Comparison of ENCODE assay signal across 6 cellular contexts in the genomic region with DNA sequence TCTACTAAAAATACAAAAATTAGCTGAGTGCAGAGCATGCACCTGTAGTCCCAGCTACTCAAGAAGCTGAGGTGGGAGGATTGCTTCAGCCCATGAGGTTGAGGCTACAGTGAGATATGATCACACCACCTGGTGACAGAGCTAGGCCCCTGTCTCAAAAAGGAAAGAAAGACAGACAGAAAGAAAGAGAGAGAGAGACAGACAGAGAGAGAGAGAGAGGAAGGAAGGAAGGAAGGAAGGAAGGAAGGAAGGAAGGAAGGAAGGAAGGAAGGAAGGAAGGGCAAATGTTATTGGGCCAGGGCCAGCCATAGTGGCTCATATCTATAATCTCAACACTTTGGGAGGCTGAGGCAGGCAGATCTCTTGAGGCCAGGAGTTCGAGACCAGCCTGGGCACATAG.
DNase-seq lines count a peak whose midpoint lies in the region; ATAC-seq, FAIRE-seq and TF ChIP-seq lines count a peak whose summit lies in the region.
"Not testable (repeated sequence)": the region's sequence is repeated elsewhere in the genome, so short reads cannot be mapped to it uniquely, and the experiment has no call there.

No MANE protein-coding gene starts in this region.

- not testable (repeated sequence) for TF ChIP-seq EP300 in K562 (IDR thresholded peaks at IDR 0.05; ENCODE audit: low read length); H1 (IDR thresholded peaks at IDR 0.05; ENCODE audit: borderline replicate concordance in 1 of 2, low read depth in 2 of 2, low read length in 2 of 2)

- H2AK5ac ChIP-seq in H1 (ENCODE audit: low read depth, low read length): not testable (repeated sequence)

- not testable (repeated sequence) for H4K5ac ChIP-seq in H1 (ENCODE audit: insufficient read length, low read depth, low read length)

- not testable (repeated sequence) for H3K27me3 Mint-ChIP-seq in GM23338 (ENCODE audit: insufficient read depth, low read depth, poor library complexity); WTC11 (ENCODE audit: low read depth); activated T-helper 17 cell treated with anti-CD3 and anti-CD28 coated beads, Interleukin-2, amount 50 U/mL, for 72 hours

- not testable (repeated sequence) for H3K79me1 ChIP-seq in H1 (ENCODE audit: low read depth, low read length)

- H4K20me1 ChIP-seq in GM23338 (replicated peaks; ENCODE audit: insufficient read depth); K562 (replicated peaks; ENCODE audit: control insufficient read depth, insufficient read depth, low read length); H1 (replicated peaks in 1 of 2; ENCODE audit: control insufficient read depth in 1 of 2, insufficient read depth in 2 of 2, low read length in 2 of 2): not testable (repeated sequence)

- not testable (repeated sequence) for H3K9me2 ChIP-seq in GM23338 (ENCODE audit: insufficient read depth)

- not testable (repeated sequence) for H3K9ac ChIP-seq in SK-N-MC (ENCODE audit: insufficient read length); K562 (ENCODE audit: insufficient read depth in 1 of 2, low read depth in 2 of 2, low read length in 2 of 2); H1 (replicated peaks in 1 of 4; ENCODE audit: extremely low read depth in 1 of 4, low read depth in 3 of 4, low read length in 3 of 4)

- 0 out of 2 replicates have a peak overlapping the region, but pooled peaks have one; percentile 56 for H2AFZ ChIP-seq in GM23338
- H2AFZ ChIP-seq in K562 (ENCODE audit: low read depth, low read length): peak overlapping the region; percentile 41; the same call in 1 of the 2 replicates
- not testable (repeated sequence) for H2AFZ ChIP-seq in H1 (ENCODE audit: low read length)

- CTCF ChIA-PET in WTC11 (lab: Charles Lee); K562 (lab: Yijun Ruan, JAX; ENCODE audit: low intra/inter-chr PET ratio): not testable (repeated sequence)
- CTCF ChIA-PET in H1 (lab: Charles Lee; ENCODE audit: partially characterized antibody): interaction anchor here (0.6 kb wide), 1 partner anchor 244 kb away, joined by 3 read pairs; no protein-coding TSS in a partner anchor

- not testable (repeated sequence) for H3K27me3 ChIP-seq in GM23338 (ENCODE audit: insufficient read depth); K562 (ENCODE audit: control insufficient read depth in 2 of 2, insufficient read depth in 2 of 2, low read length in 2 of 2); H1 (replicated peaks in 1 of 4; ENCODE audit: control insufficient read depth in 3 of 4, extremely low read depth in 1 of 4, insufficient read depth in 3 of 4, low read length in 3 of 4)

- H3K36me3 Mint-ChIP-seq in GM23338 (ENCODE audit: low read depth); WTC11; activated T-helper 17 cell treated with anti-CD3 and anti-CD28 coated beads, Interleukin-2, amount 50 U/mL, for 72 hours (ENCODE audit: low read depth): not testable (repeated sequence)

- H4K91ac ChIP-seq in H1 (replicated peaks; ENCODE audit: insufficient read length, low read length): not testable (repeated sequence)

- H3K36me3 ChIP-seq in GM23338 (ENCODE audit: insufficient read depth); SK-N-MC (ENCODE audit: insufficient read depth, low read length); K562 (ENCODE audit: control insufficient read depth, insufficient read depth, low read length); H1 (ENCODE audit: control insufficient read depth in 2 of 4, insufficient read depth in 4 of 4, low read length in 3 of 4): not testable (repeated sequence)

- H3K4me1 Mint-ChIP-seq in GM23338: peaks cover 12% of the 10 kb centered on the region
- H3K4me1 Mint-ChIP-seq in WTC11; activated T-helper 17 cell treated with anti-CD3 and anti-CD28 coated beads, Interleukin-2, amount 50 U/mL, for 72 hours: not testable (repeated sequence)

- not testable (repeated sequence) for ATAC-seq in GM23338; WTC11; activated T-helper 17 cell treated with anti-CD3 and anti-CD28 coated beads, Interleukin-2, amount 50 U/mL, for 72 hours (replicated peaks); K562

- not testable (repeated sequence) for H3K4ac ChIP-seq in H1 (replicated peaks; ENCODE audit: insufficient read length, low read depth, low read length)

- TF ChIP-seq CTCF in GM23338 (conservative IDR thresholded peaks at IDR 0.05; ENCODE audit: low read depth in 2 of 2); WTC11 (IDR thresholded peaks at IDR 0.05); K562 (IDR thresholded peaks at IDR 0.05 in 2 of 3, conservative IDR thresholded peaks at IDR 0.05 in 1 of 3; ENCODE audit: insufficient read depth in 2 of 3, low read depth in 1 of 3, low read length in 3 of 3); H1 (IDR thresholded peaks at IDR 0.05; ENCODE audit: control extremely low read depth in 1 of 3, insufficient read depth in 1 of 3, low read depth in 1 of 3, low read length in 3 of 3): not testable (repeated sequence)

- not testable (repeated sequence) for H3K9me1 ChIP-seq in K562 (ENCODE audit: control insufficient read depth, insufficient read depth, low read length)

- not testable (repeated sequence) for H3K4me3 ChIP-seq in GM23338; SK-N-MC; K562; H1 (ENCODE audit: extremely low read depth in 1 of 4, insufficient read depth in 2 of 4, low read depth in 3 of 4, low read length in 4 of 4)

- H3K9me3 ChIP-seq in SK-N-MC (ENCODE audit: low read depth, low read length); K562 (replicated peaks; ENCODE audit: control insufficient read depth, insufficient read depth, low read depth, low read length); H1 (ENCODE audit: insufficient read depth in 2 of 2, low read depth in 1 of 2, low read length in 1 of 2): not testable (repeated sequence)

- H3K4me3 Mint-ChIP-seq in GM23338; WTC11; activated T-helper 17 cell treated with anti-CD3 and anti-CD28 coated beads, Interleukin-2, amount 50 U/mL, for 72 hours: not testable (repeated sequence)

- peak in 1 of 2 experiments; percentile 28; a peak in 2 of 4 replicates for TF ChIP-seq RAD21 in K562 (CRISPR knock-in tag; conservative IDR thresholded peaks at IDR 0.05 in 1 of 2, IDR thresholded peaks at IDR 0.05 in 1 of 2)
- TF ChIP-seq RAD21 in H1 (IDR thresholded peaks at IDR 0.05 in 1 of 2, conservative IDR thresholded peaks at IDR 0.05 in 1 of 2; ENCODE audit: low read depth in 2 of 2, low read length in 2 of 2): not testable (repeated sequence)

- H3K4me2 ChIP-seq in GM23338; K562 (ENCODE audit: insufficient read depth, low read length); H1 (ENCODE audit: insufficient read depth in 1 of 2, low read depth in 2 of 2, low read length in 2 of 2): not testable (repeated sequence)

- not testable (repeated sequence) for H2BK120ac ChIP-seq in H1 (replicated peaks; ENCODE audit: low read depth, low read length)

- not testable (repeated sequence) for H3K23me2 ChIP-seq in H1 (ENCODE audit: low read depth, low read length)

- not testable (repeated sequence) for H3K79me2 ChIP-seq in GM23338 (replicated peaks; ENCODE audit: insufficient read depth); K562 (ENCODE audit: control insufficient read depth, insufficient read depth, low read length); H1 (ENCODE audit: control insufficient read depth in 1 of 2, insufficient read depth in 2 of 2, low read length in 2 of 2)

- BruUV-seq in K562 (replicated peaks; lab: Mats Ljungman, UMichigan): not testable (repeated sequence)

- not testable (repeated sequence) for FAIRE-seq in K562 (lab: Jason Lieb, UNC); H1 (lab: Jason Lieb, UNC)

- H2BK12ac ChIP-seq in H1 (ENCODE audit: low read depth, low read length): not testable (repeated sequence)

- not testable (repeated sequence) for H3K14ac ChIP-seq in H1 (ENCODE audit: insufficient read length)

- H3K27ac ChIP-seq in GM23338 (ENCODE audit: low read depth); K562 (ENCODE audit: extremely low read depth, low read depth, low read length); H1 (ENCODE audit: low read depth, low read length): not testable (repeated sequence)
- H3K27ac ChIP-seq in SK-N-MC: peak overlapping the region; percentile 100

- 38% methylated on average over 1 of the region's 1 CpG for WGBS in K562 (ENCODE audit: insufficient coverage, low coverage, missing lambda C conversion rate)
- 88% methylated on average over 1 of the region's 1 CpG; no CpG with 5 or more reads in 1 of the 2 experiments for WGBS in H1 (ENCODE audit: extremely low coverage in 1 of 2, insufficient coverage in 1 of 2, insufficient read length in 1 of 2, insufficient replicate concordance in 2 of 2, low coverage in 1 of 2, low lambda C conversion rate in 2 of 2, missing lambda C conversion rate in 1 of 2), 2 experiments

- in situ Hi-C loops in K562 (cut with MboI): not testable (repeated sequence)

- TF ChIP-seq POLR2A in K562 (conservative IDR thresholded peaks at IDR 0.05); H1 (IDR thresholded peaks at IDR 0.05; ENCODE audit: control extremely low read depth in 1 of 2, low read depth in 2 of 2, low read length in 2 of 2): not testable (repeated sequence)

- not testable (repeated sequence) for H2BK15ac ChIP-seq in H1 (ENCODE audit: low read length)

- H3K23ac ChIP-seq in H1 (ENCODE audit: insufficient read length): not testable (repeated sequence)

- H3K18ac ChIP-seq in H1 (ENCODE audit: extremely low read depth, low read length): not testable (repeated sequence)

- not testable (repeated sequence) for H3K4me1 ChIP-seq in GM23338 (ENCODE audit: insufficient read depth); H1 (replicated peaks in 1 of 4; ENCODE audit: control insufficient read depth in 3 of 4, insufficient read depth in 4 of 4, low read length in 3 of 4)
- peaks cover 8 to 20% of the 10 kb centered on the region in 2 experiments for H3K4me1 ChIP-seq in K562 (replicated peaks in 1 of 2; ENCODE audit: control insufficient read depth in 2 of 2, insufficient read depth in 2 of 2, low read length in 2 of 2)

- H3F3A ChIP-seq in GM23338 (replicated peaks; ENCODE audit: low read depth): not testable (repeated sequence)

- H4K8ac ChIP-seq in H1 (ENCODE audit: extremely low read depth, insufficient read depth, low read length): not testable (repeated sequence)

- DNase-seq in GM23338 (ENCODE audit: low spot score); WTC11 (ENCODE audit: low spot score); K562 (ENCODE audit: extremely low read depth in 1 of 4, low spot score in 3 of 4); H1 (ENCODE audit: low read depth in 1 of 2, low spot score in 2 of 2): not testable (repeated sequence)
- peak; percentile 83 for DNase-seq in SK-N-MC (ENCODE audit: low read depth, low spot score)

- H3K9me3 Mint-ChIP-seq in GM23338; WTC11; activated T-helper 17 cell treated with anti-CD3 and anti-CD28 coated beads, Interleukin-2, amount 50 U/mL, for 72 hours: not testable (repeated sequence)

- H2BK5ac ChIP-seq in H1 (ENCODE audit: low read depth, low read length): not testable (repeated sequence)

- not testable (repeated sequence) for H3K27ac Mint-ChIP-seq in GM23338
- H3K27ac Mint-ChIP-seq in WTC11: peak overlapping the region; percentile 53; the same call in 1 of the 2 replicates
- H3K27ac Mint-ChIP-seq in activated T-helper 17 cell treated with anti-CD3 and anti-CD28 coated beads, Interleukin-2, amount 50 U/mL, for 72 hours: peak overlapping the region; percentile 81

- H3K56ac ChIP-seq in H1 (replicated peaks; ENCODE audit: insufficient read length, low read depth, low read length): not testable (repeated sequence)

- intact Hi-C loops in K562 (cut with micrococcal nuclease): not testable (repeated sequence)

- POLR2A ChIA-PET in WTC11 (lab: Charles Lee) (interaction anchor here (0.6 kb wide), 1 partner anchor 17 kb away, joined by 4 read pairs; no protein-coding TSS in a partner anchor), K562 (lab: Yijun Ruan, JAX) (interaction anchor here (0.6 kb wide), 2 partner anchors 153 to 1075 kb away, joined by 3 read pairs; no protein-coding TSS in a partner anchor), H1 (lab: Charles Lee; ENCODE audit: partially characterized antibody) (interaction anchor here (0.7 to 1.4 kb wide), 2 partner anchors 37 to 108 kb away, joined by 3 to 5 read pairs; no protein-coding TSS in a partner anchor)

- 0 out of 2 replicates have a peak overlapping the region, but pooled peaks have one; percentile 26 for H2BK20ac ChIP-seq in H1 (ENCODE audit: low read length)
